ENCODE assay signal across 1 cellular context in the genomic region with DNA sequence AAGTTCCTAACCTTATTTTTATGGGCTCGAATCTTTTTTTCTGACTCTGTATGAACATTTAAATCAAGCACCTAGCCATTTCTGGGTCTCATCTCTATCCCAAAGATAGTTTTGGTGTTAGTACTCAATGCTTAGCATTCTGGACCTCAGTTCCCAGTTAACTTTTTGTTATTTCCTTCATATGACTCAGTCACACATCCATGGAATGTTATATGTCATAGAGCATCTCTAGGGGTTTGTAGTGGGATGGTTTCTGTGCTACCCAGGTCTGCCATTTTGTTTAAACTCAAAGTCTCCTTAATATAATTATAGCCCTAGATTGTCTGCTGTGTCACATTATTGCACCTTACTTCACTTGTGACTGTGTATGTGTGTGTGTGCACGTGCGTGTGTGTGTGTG.
TF ChIP-seq lines count a peak whose summit lies in the region.

No MANE protein-coding gene starts in this region.

TF ChIP-seq in IMR-90, 13 proteins besides CTCF, POLR2A, EP300 and RAD21 (continued from another document):
- TF ChIP-seq MAZ (IDR thresholded peaks at IDR 0.05; ENCODE audit: borderline replicate concordance, low read depth, low read length) (no peak), MAFK (IDR thresholded peaks at IDR 0.05; ENCODE audit: low read depth, low read length) (no peak), SMC3 (IDR thresholded peaks at IDR 0.05; ENCODE audit: low read depth, low read length) (no peak), MXI1 (IDR thresholded peaks at IDR 0.05; ENCODE audit: borderline replicate concordance, low read depth, low read length) (no peak), RCOR1 (IDR thresholded peaks at IDR 0.05; ENCODE audit: insufficient replicate concordance, low read length) (no peak), FOS (IDR thresholded peaks at IDR 0.05; ENCODE audit: low read depth, low read length) (no peak), CHD1 (IDR thresholded peaks at IDR 0.05; ENCODE audit: low read depth, low read length) (no peak), RFX5 (IDR thresholded peaks at IDR 0.05; ENCODE audit: low read depth, low read length) (no peak), BHLHE40 (IDR thresholded peaks at IDR 0.05; ENCODE audit: low read depth, low read length) (no peak), CEBPB (IDR thresholded peaks at IDR 0.05; ENCODE audit: low read depth, low read length) (no peak)
- TF ChIP-seq, protein P1, sequence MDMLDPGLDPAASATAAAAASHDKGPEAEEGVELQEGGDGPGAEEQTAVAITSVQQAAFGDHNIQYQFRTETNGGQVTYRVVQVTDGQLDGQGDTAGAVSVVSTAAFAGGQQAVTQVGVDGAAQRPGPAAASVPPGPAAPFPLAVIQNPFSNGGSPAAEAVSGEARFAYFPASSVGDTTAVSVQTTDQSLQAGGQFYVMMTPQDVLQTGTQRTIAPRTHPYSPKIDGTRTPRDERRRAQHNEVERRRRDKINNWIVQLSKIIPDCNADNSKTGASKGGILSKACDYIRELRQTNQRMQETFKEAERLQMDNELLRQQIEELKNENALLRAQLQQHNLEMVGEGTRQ (IDR thresholded peaks at IDR 0.05; ENCODE audit: low read depth, low read length) = no peak
- TF ChIP-seq, protein P2, sequence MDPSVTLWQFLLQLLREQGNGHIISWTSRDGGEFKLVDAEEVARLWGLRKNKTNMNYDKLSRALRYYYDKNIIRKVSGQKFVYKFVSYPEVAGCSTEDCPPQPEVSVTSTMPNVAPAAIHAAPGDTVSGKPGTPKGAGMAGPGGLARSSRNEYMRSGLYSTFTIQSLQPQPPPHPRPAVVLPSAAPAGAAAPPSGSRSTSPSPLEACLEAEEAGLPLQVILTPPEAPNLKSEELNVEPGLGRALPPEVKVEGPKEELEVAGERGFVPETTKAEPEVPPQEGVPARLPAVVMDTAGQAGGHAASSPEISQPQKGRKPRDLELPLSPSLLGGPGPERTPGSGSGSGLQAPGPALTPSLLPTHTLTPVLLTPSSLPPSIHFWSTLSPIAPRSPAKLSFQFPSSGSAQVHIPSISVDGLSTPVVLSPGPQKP (IDR thresholded peaks at IDR 0.05; ENCODE audit: borderline replicate concordance, low read depth, low read length) = no peak
